In genomic region chr16:62363451-62363850, GRCh38 we compare ENCODE assay signal across 1 cellular context.
TF ChIP-seq lines count a peak whose summit lies in the region.

No MANE protein-coding gene starts in this region.

TF ChIP-seq in GM23338, 12 proteins besides CTCF, POLR2A, EP300 and RAD21 (continued from another document):
- TF ChIP-seq ZNF462 (CRISPR knock-in tag; IDR thresholded peaks at IDR 0.05) (no peak), EZH2 (IDR thresholded peaks at IDR 0.05; ENCODE audit: low read depth, unreplicated experiment) (no peak), ZNF331 (CRISPR knock-in tag; IDR thresholded peaks at IDR 0.05; ENCODE audit: low read depth) (no peak), JUNB (IDR thresholded peaks at IDR 0.05; ENCODE audit: unreplicated experiment) (no peak), ZNF114 (CRISPR knock-in tag; IDR thresholded peaks at IDR 0.05) (no peak), REST (IDR thresholded peaks at IDR 0.05; ENCODE audit: unreplicated experiment) (no peak), POLR2AphosphoS5 (IDR thresholded peaks at IDR 0.05; ENCODE audit: low read depth) (no peak)
